Comparison of ENCODE assay signal across 1 cellular context in genomic region chr17:41864837-41865595, GRCh38.
TF ChIP-seq lines count a peak whose summit lies in the region.

Gene KLHL11, minus strand, starts transcription at chr17:41865423. Its CDS starts 53 bp downstream, at chr17:41865370.

TF ChIP-seq in K562, 482 proteins besides CTCF, POLR2A, EP300 and RAD21 (continued from another document):
- TF ChIP-seq, protein P1, sequence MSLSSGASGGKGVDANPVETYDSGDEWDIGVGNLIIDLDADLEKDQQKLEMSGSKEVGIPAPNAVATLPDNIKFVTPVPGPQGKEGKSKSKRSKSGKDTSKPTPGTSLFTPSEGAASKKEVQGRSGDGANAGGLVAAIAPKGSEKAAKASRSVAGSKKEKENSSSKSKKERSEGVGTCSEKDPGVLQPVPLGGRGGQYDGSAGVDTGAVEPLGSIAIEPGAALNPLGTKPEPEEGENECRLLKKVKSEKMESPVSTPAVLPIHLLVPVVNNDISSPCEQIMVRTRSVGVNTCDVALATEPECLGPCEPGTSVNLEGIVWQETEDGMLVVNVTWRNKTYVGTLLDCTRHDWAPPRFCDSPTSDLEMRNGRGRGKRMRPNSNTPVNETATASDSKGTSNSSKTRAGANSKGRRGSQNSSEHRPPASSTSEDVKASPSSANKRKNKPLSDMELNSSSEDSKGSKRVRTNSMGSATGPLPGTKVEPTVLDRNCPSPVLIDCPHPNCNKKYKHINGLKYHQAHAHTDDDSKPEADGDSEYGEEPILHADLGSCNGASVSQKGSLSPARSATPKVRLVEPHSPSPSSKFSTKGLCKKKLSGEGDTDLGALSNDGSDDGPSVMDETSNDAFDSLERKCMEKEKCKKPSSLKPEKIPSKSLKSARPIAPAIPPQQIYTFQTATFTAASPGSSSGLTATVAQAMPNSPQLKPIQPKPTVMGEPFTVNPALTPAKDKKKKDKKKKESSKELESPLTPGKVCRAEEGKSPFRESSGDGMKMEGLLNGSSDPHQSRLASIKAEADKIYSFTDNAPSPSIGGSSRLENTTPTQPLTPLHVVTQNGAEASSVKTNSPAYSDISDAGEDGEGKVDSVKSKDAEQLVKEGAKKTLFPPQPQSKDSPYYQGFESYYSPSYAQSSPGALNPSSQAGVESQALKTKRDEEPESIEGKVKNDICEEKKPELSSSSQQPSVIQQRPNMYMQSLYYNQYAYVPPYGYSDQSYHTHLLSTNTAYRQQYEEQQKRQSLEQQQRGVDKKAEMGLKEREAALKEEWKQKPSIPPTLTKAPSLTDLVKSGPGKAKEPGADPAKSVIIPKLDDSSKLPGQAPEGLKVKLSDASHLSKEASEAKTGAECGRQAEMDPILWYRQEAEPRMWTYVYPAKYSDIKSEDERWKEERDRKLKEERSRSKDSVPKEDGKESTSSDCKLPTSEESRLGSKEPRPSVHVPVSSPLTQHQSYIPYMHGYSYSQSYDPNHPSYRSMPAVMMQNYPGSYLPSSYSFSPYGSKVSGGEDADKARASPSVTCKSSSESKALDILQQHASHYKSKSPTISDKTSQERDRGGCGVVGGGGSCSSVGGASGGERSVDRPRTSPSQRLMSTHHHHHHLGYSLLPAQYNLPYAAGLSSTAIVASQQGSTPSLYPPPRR (CRISPR knock-in tag; IDR thresholded peaks at IDR 0.05; ENCODE audit: borderline replicate concordance): no peak
- TF ChIP-seq, protein P2, sequence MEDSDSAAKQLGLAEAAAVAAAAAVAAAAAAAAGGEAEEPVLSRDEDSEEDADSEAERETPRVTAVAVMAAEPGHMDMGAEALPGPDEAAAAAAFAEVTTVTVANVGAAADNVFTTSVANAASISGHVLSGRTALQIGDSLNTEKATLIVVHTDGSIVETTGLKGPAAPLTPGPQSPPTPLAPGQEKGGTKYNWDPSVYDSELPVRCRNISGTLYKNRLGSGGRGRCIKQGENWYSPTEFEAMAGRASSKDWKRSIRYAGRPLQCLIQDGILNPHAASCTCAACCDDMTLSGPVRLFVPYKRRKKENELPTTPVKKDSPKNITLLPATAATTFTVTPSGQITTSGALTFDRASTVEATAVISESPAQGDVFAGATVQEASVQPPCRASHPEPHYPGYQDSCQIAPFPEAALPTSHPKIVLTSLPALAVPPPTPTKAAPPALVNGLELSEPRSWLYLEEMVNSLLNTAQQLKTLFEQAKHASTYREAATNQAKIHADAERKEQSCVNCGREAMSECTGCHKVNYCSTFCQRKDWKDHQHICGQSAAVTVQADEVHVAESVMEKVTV (CRISPR knock-in tag; IDR thresholded peaks at IDR 0.05): no peak
- TF ChIP-seq CBX5 (IDR thresholded peaks at IDR 0.05; ENCODE audit: borderline replicate concordance, low read depth): no peak
- TF ChIP-seq FOXK1 (CRISPR knock-in tag; IDR thresholded peaks at IDR 0.05; ENCODE audit: borderline replicate concordance): no peak
- no peak for TF ChIP-seq ZBTB49 (CRISPR knock-in tag; IDR thresholded peaks at IDR 0.05; ENCODE audit: borderline replicate concordance)
- TF ChIP-seq KDM2B (CRISPR knock-in tag; IDR thresholded peaks at IDR 0.05): no peak; the same call in 1 of the 2 replicates
- TF ChIP-seq ATF1 (CRISPR knock-in tag; IDR thresholded peaks at IDR 0.05): no peak
- TF ChIP-seq ATF1 (tag; IDR thresholded peaks at IDR 0.05): peak; percentile 74
- TF ChIP-seq C11orf30 (IDR thresholded peaks at IDR 0.05; ENCODE audit: low read depth): no peak
- TF ChIP-seq ZKSCAN3 (CRISPR knock-in tag; IDR thresholded peaks at IDR 0.05): no peak
- TF ChIP-seq, protein P3, sequence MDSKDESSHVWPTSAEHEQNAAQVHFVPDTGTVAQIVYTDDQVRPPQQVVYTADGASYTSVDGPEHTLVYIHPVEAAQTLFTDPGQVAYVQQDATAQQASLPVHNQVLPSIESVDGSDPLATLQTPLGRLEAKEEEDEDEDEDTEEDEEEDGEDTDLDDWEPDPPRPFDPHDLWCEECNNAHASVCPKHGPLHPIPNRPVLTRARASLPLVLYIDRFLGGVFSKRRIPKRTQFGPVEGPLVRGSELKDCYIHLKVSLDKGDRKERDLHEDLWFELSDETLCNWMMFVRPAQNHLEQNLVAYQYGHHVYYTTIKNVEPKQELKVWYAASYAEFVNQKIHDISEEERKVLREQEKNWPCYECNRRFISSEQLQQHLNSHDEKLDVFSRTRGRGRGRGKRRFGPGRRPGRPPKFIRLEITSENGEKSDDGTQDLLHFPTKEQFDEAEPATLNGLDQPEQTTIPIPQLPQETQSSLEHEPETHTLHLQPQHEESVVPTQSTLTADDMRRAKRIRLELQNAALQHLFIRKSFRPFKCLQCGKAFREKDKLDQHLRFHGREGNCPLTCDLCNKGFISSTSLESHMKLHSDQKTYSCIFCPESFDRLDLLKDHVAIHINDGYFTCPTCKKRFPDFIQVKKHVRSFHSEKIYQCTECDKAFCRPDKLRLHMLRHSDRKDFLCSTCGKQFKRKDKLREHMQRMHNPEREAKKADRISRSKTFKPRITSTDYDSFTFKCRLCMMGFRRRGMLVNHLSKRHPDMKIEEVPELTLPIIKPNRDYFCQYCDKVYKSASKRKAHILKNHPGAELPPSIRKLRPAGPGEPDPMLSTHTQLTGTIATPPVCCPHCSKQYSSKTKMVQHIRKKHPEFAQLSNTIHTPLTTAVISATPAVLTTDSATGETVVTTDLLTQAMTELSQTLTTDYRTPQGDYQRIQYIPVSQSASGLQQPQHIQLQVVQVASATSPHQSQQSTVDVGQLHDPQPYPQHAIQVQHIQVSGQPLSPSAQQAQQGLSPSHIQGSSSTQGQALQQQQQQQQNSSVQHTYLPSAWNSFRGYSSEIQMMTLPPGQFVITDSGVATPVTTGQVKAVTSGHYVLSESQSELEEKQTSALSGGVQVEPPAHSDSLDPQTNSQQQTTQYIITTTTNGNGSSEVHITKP (IDR thresholded peaks at IDR 0.05; ENCODE audit: partially characterized antibody): peak; percentile 57
- TF ChIP-seq ZNF830 (CRISPR knock-in tag; IDR thresholded peaks at IDR 0.05): no peak
